Comparison of ENCODE assay signal across 33 cellular contexts in the genomic region with DNA sequence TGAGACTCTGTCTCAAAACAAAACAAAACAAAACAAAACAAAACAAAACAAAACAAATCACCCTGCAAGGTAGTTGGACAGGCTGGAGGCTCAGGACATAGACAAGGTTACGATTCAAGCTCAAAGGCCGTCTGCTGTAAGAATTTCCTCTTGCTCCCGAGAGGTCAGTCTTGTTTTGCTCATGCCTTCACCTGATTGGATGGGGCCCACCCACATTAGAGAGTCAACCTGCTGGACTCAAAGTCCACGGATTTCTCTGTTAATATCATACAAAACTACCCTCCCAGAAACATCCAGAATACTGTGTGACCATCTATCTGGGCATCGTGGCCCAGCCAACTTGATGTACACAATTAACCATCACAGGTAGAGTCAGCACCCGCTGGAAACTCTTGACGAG.
"Had no signal": no experiment of that assay in that cellular context is flagged by ENCODE, and none has a peak within 500 bp of the region (broad histone marks: within the 10 kb centered on the region; RNA-seq: fewer than 3 reads in every experiment).

No MANE protein-coding gene starts in this region.

- H3K27me3 ChIP-seq: MG63 had no signal

- H3K4me3 ChIP-seq: MG63 had no signal

- H3K36me3 ChIP-seq: MG63 had no signal

- DNase-seq: Karpas-422, Kasumi-1, MG63, MM.1S, MV-4-11, NCI-H1048, NCI-H1092, NCI-H1092 treated with DMSO at 0.1 percent for 48 hours, NCI-H1105, NCI-H1105 treated with DMSO at 0.1 percent for 48 hours, NCI-H1417 treated with DMSO at 0.1 percent for 48 hours, NCI-H1436, NCI-H1436 treated with DMSO at 0.1 percent for 48 hours, NCI-H146, NCI-H1694, NCI-H1694 treated with DMSO at 0.1 percent for 48 hours, NCI-H1930, NCI-H2029, NCI-H2029 treated with DMSO at 0.1 percent for 48 hours, NCI-H2081, NCI-H2081 treated with DMSO at 0.1 percent for 48 hours, NCI-H2107, NCI-H2171, NCI-H2171 treated with DMSO at 0.1 percent for 48 hours, NCI-H2227 treated with DMSO at 0.1 percent for 48 hours, NCI-H226, NCI-H345, NCI-H446, NCI-H446 treated with DMSO at 0.1 percent for 48 hours, NCI-H510A, NCI-H510A treated with DMSO at 0.1 percent for 48 hours, NCI-H524, NCI-H524 treated with DMSO at 0.1 percent for 48 hours had no signal

- H3K9me3 ChIP-seq: MG63 had no signal
